Comparison of ENCODE assay signal across 10 cellular contexts in genomic region chr6:160226118-160226541, GRCh38. TPM values are rescaled to one million over a fixed set of nuclear protein-coding genes. Genes with fewer than 3 reads are reported as not detected.
A peak's percentile ranks its signal among the peaks of the same experiment; 100 is the strongest.
DNase-seq lines count a peak whose midpoint lies in the region; ATAC-seq and TF ChIP-seq lines count a peak whose summit lies in the region.
"Had no signal": no experiment of that assay in that cellular context is flagged by ENCODE, and none has a peak within 500 bp of the region (broad histone marks: within the 10 kb centered on the region; RNA-seq: fewer than 3 reads in every experiment).

No MANE protein-coding gene starts in this region.

- H3K27me3 Mint-ChIP-seq in stimulated activated naive B cell treated with anti-CD40 and anti-IgM and Interleukin-4, amounts not matched to agents 10 μg/mL and 1 μg/mL and 100 μg/mL, for 72 hours: peaks cover 10 to 19% of the 10 kb centered on the region in 2 donors

- no peak overlapping the region for H3K27ac Mint-ChIP-seq in stimulated activated naive B cell treated with anti-CD40 and anti-IgM and Interleukin-4, amounts not matched to agents 10 μg/mL and 1 μg/mL and 100 μg/mL, for 72 hours

- no peaks in the 10 kb centered on the region for H3K4me1 Mint-ChIP-seq in stimulated activated naive B cell treated with anti-CD40 and anti-IgM and Interleukin-4, amounts not matched to agents 10 μg/mL and 1 μg/mL and 100 μg/mL, for 72 hours

- no peak overlapping the region for H3K4me3 Mint-ChIP-seq in stimulated activated naive B cell treated with anti-CD40 and anti-IgM and Interleukin-4, amounts not matched to agents 10 μg/mL and 1 μg/mL and 100 μg/mL, for 72 hours

- intact Hi-C loops in A673 (cut with micrococcal nuclease; ENCODE audit: unreplicated experiment): no loop called here

- H3K4me1 ChIP-seq in HUES48 (ENCODE audit: control insufficient read depth, insufficient read depth, low read length) (peaks cover 57% of the 10 kb centered on the region), foreskin keratinocyte (no peaks in the 10 kb centered on the region), A673 (ENCODE audit: insufficient read depth, low read length, poor library complexity, severe bottlenecking) (no peaks in the 10 kb centered on the region)

- BruUV-seq in A673 (replicated peaks; lab: Mats Ljungman, UMichigan): no TSS peak

- H3K27ac ChIP-seq in HUES48 (ENCODE audit: low read depth, low read length) (peak overlapping the region; percentile 91), foreskin keratinocyte (no peak overlapping the region), A673 (ENCODE audit: low read depth, low read length, poor library complexity, severe bottlenecking) (no peak overlapping the region)

- peaks cover 5 to 6% of the 10 kb centered on the region in 2 donors for H3K36me3 Mint-ChIP-seq in stimulated activated naive B cell treated with anti-CD40 and anti-IgM and Interleukin-4, amounts not matched to agents 10 μg/mL and 1 μg/mL and 100 μg/mL, for 72 hours

- CTCF ChIA-PET in A673 (lab: Charles Lee): no interaction called here

- H3K27me3 ChIP-seq in HUES48 (ENCODE audit: control insufficient read depth, insufficient read depth, low read length) (no peaks in the 10 kb centered on the region), foreskin keratinocyte (no peaks in the 10 kb centered on the region), A673 (replicated peaks; ENCODE audit: insufficient read depth, low read depth, low read length, poor library complexity) (no peaks in the 10 kb centered on the region)

- POLR2A ChIA-PET in A673 (lab: Charles Lee; ENCODE audit: low non-redundant PET): no interaction called here

- no peak for TF ChIP-seq CTCF in foreskin keratinocyte (conservative IDR thresholded peaks at IDR 0.05)
- no peak for TF ChIP-seq CTCF in A673 (conservative IDR thresholded peaks at IDR 0.05; ENCODE audit: low read depth, low read length)

- H3K36me3 ChIP-seq in HUES48 (ENCODE audit: control insufficient read depth, insufficient read depth, low read length) (no peaks in the 10 kb centered on the region), A673 (ENCODE audit: insufficient read depth, low read length, poor library complexity, severe bottlenecking) (no peaks in the 10 kb centered on the region)

- H3K4me3 ChIP-seq in HUES48 (ENCODE audit: low read depth, low read length) (no peak overlapping the region), A673 (ENCODE audit: low read depth, low read length, poor library complexity, severe bottlenecking) (no peak overlapping the region)

- H3K9ac ChIP-seq in HUES48 (ENCODE audit: low read depth, low read length): no peak overlapping the region

- ATAC-seq in foreskin keratinocyte: peak; percentile 20
- peak in 1 of 2 donors; percentile 62 for ATAC-seq in stimulated activated naive B cell treated with anti-CD40 and anti-IgM and Interleukin-4, amounts not matched to agents 10 μg/mL and 1 μg/mL and 100 μg/mL, for 72 hours (replicated peaks)

- peak; percentile 65 for DNase-seq in activated CD8-positive, alpha-beta memory T cell treated with anti-CD3 and anti-CD28 coated beads, Interleukin-2, amount 50 U/mL, for 48 hours
- no peak for DNase-seq in activated CD8-positive, alpha-beta memory T cell treated with anti-CD3 and anti-CD28 coated beads for 24 hours
- DNase-seq in foreskin keratinocyte (no peak), A673 (ENCODE audit: low spot score) (no peak), NCI-H187 (lab: John Stamatoyannopoulos, UW) (no peak), HK-2 (ENCODE audit: unreplicated experiment) (no peak)
- peak; percentile 13 for DNase-seq in stimulated activated naive B cell treated with anti-CD40 and anti-IgM and Interleukin-4, amounts not matched to agents 10 μg/mL and 1 μg/mL and 100 μg/mL, for 72 hours
- DNase-seq: GF-D8, NCI-H1105 had no signal

- no peaks in the 10 kb centered on the region; the same call in 1 of the 2 replicates for H3K9me3 ChIP-seq in HUES48 (ENCODE audit: control insufficient read depth, insufficient read depth, low read length)
- H3K9me3 ChIP-seq in A673 (ENCODE audit: low read depth, low read length, poor library complexity, severe bottlenecking): no peaks in the 10 kb centered on the region

- peaks cover 15 to 16% of the 10 kb centered on the region in 2 donors for H3K9me3 Mint-ChIP-seq in stimulated activated naive B cell treated with anti-CD40 and anti-IgM and Interleukin-4, amounts not matched to agents 10 μg/mL and 1 μg/mL and 100 μg/mL, for 72 hours

RNA-seq across cellular contexts. Expression of gene SLC22A2, which starts 32.5 kb away (rescaled TPM):
- total RNA-seq in foreskin keratinocyte (not detected in 2 replicates), A673 (2021) (not detected in 2 replicates)
- not detected in 2 replicates for polyA plus RNA-seq in foreskin keratinocyte

Comparison
In these comparisons a context has a peak if more than half of its experiments do, and no peak if none do; other contexts are left out.
1. DNase-seq: peak in activated CD8-positive, alpha-beta memory T cell treated with anti-CD3 and anti-CD28 coated beads, Interleukin-2, amount 50 U/mL, for 48 hours (single experiment) and stimulated activated naive B cell treated with anti-CD40 and anti-IgM and Interleukin-4, amounts not matched to agents 10 μg/mL and 1 μg/mL and 100 μg/mL, for 72 hours (single experiment); none in activated CD8-positive, alpha-beta memory T cell treated with anti-CD3 and anti-CD28 coated beads for 24 hours (single experiment), foreskin keratinocyte (0 of 2), A673 (single experiment), NCI-H187 (0 of 2) and HK-2 (single experiment).